24 cellular contexts compared by ENCODE assay signal in the genomic region with DNA sequence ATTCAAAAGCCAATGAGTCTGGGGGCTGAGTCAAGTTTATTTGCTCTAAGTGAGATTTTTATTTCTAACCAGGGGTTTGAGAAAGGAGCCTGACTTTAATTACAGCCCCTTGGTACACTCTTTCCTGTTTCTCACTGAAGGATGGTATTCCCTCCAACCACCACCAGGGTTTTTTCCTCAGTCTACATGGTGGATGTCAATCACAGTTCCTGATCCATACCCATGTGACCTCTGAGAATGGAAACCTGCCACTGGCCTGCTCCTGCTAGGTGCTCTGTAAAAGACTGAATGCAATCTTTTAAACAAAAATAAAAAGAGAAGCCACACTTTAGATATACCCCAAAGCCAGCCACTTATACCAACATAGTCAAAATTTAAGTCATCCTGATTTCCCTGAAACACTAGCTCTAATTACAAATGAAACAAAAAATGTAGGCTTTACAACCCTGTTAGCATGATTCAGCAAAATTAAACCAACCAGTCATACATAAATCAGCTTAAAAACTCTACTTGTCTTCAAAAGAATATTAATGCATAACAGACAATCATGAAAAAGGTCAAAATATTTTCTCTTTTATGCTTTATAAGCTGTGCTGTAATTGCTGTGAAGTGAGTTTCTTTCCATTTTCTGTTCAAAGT.
A peak's percentile ranks its signal among the peaks of the same experiment; 100 is the strongest.
DNase-seq lines count a peak whose midpoint lies in the region; ATAC-seq, FAIRE-seq and TF ChIP-seq lines count a peak whose summit lies in the region.
"Had no signal": no experiment of that assay in that cellular context is flagged by ENCODE, and none has a peak within 500 bp of the region (broad histone marks: within the 10 kb centered on the region; RNA-seq: fewer than 3 reads in every experiment).

No MANE protein-coding gene starts in this region.

- H3K36me3 ChIP-seq in K562 (ENCODE audit: control insufficient read depth, insufficient read depth, low read length), result no peaks in the 10 kb centered on the region
- H3K36me3 ChIP-seq: esophagus muscularis mucosa, neutrophil, suprapubic skin had no signal

- H3K36me3 Mint-ChIP-seq in neural crest cell (ENCODE audit: low read depth), result no peaks in the 10 kb centered on the region
- H3K36me3 Mint-ChIP-seq: CD8-positive, alpha-beta memory T cell; immature natural killer cell had no signal

- ATAC-seq in HG03354 (IDR thresholded peaks at IDR 0.05; ENCODE audit: poor library complexity, severe bottlenecking, unreplicated experiment) (peak; percentile 46), K562 (peak; percentile 60; the same call in 2 of the 3 replicates)

- no peak overlapping the region for H3K4me3 Mint-ChIP-seq in neural crest cell
- H3K4me3 Mint-ChIP-seq: activated CD4-positive, alpha-beta T cell treated with anti-CD3 and anti-CD28 coated beads, Interleukin-2, amount 10 ng/mL, durations not matched to agents 24 days and 14 days; CD8-positive, alpha-beta memory T cell; immature natural killer cell had no signal

- H3K4me3 ChIP-seq in K562, result no peak overlapping the region
- H3K4me3 ChIP-seq: dorsolateral prefrontal cortex, esophagus muscularis mucosa, suprapubic skin had no signal

- CTCF ChIA-PET in K562 (lab: Yijun Ruan, JAX; ENCODE audit: low intra/inter-chr PET ratio), result no interaction called here

- intact Hi-C loops in K562 (cut with micrococcal nuclease), result no loop called here

- in situ Hi-C loops in K562 (cut with MboI), result no loop called here

- FAIRE-seq in K562 (lab: Jason Lieb, UNC), result no peak
- FAIRE-seq: H54 had no signal

- no peaks in the 10 kb centered on the region for H3K9me1 ChIP-seq in K562 (ENCODE audit: control insufficient read depth, insufficient read depth, low read length)

- TF ChIP-seq CTCF in GM12873 (IDR thresholded peaks at IDR 0.05; ENCODE audit: insufficient read depth, low read depth, low read length, missing control alignments), result peak; percentile 35
- no peak for TF ChIP-seq CTCF in K562 (IDR thresholded peaks at IDR 0.05 in 2 of 3, conservative IDR thresholded peaks at IDR 0.05 in 1 of 3; ENCODE audit: insufficient read depth in 2 of 3, low read depth in 1 of 3, low read length in 3 of 3)
- peak; percentile 48 for TF ChIP-seq CTCF in neural crest cell (conservative IDR thresholded peaks at IDR 0.05)

- H3K9ac ChIP-seq in K562 (ENCODE audit: insufficient read depth in 1 of 2, low read depth in 2 of 2, low read length in 2 of 2), result no peak overlapping the region

- H2AFZ ChIP-seq in K562 (ENCODE audit: low read depth, low read length), result no peak overlapping the region

- TF ChIP-seq POLR2A in K562 (conservative IDR thresholded peaks at IDR 0.05), result no peak

- no peaks in the 10 kb centered on the region for H3K27me3 Mint-ChIP-seq in neural crest cell (ENCODE audit: low read depth)
- H3K27me3 Mint-ChIP-seq: activated CD4-positive, alpha-beta T cell treated with anti-CD3 and anti-CD28 coated beads, Interleukin-2, amount 10 ng/mL, durations not matched to agents 24 days and 14 days; CD8-positive, alpha-beta memory T cell had no signal

- no peak for TF ChIP-seq RAD21 in K562 (CRISPR knock-in tag; conservative IDR thresholded peaks at IDR 0.05 in 1 of 2, IDR thresholded peaks at IDR 0.05 in 1 of 2)

- H3K9me3 Mint-ChIP-seq in neural crest cell, result no peaks in the 10 kb centered on the region
- H3K9me3 Mint-ChIP-seq: activated CD4-positive, alpha-beta T cell treated with anti-CD3 and anti-CD28 coated beads, Interleukin-2, amount 10 ng/mL, durations not matched to agents 24 days and 14 days; CD8-positive, alpha-beta memory T cell had no signal

- no peaks in the 10 kb centered on the region for H3K79me2 ChIP-seq in K562 (ENCODE audit: control insufficient read depth, insufficient read depth, low read length)

- H3K9me3 ChIP-seq in K562 (replicated peaks; ENCODE audit: control insufficient read depth, insufficient read depth, low read depth, low read length), result no peaks in the 10 kb centered on the region
- H3K9me3 ChIP-seq: esophagus muscularis mucosa, neutrophil, suprapubic skin had no signal

- no peak overlapping the region for H3K27ac Mint-ChIP-seq in neural crest cell (ENCODE audit: unreplicated experiment)
- H3K27ac Mint-ChIP-seq: activated CD4-positive, alpha-beta T cell treated with anti-CD3 and anti-CD28 coated beads, Interleukin-2, amount 10 ng/mL, durations not matched to agents 24 days and 14 days; CD8-positive, alpha-beta memory T cell; immature natural killer cell had no signal

- no peaks in the 10 kb centered on the region for H3K4me1 ChIP-seq in K562 (replicated peaks in 1 of 2; ENCODE audit: control insufficient read depth in 2 of 2, insufficient read depth in 2 of 2, low read length in 2 of 2)
- H3K4me1 ChIP-seq: esophagus muscularis mucosa, suprapubic skin had no signal

- H3K4me2 ChIP-seq in K562 (ENCODE audit: insufficient read depth, low read length), result no peak overlapping the region

- H4K20me1 ChIP-seq in K562 (replicated peaks; ENCODE audit: control insufficient read depth, insufficient read depth, low read length), result no peaks in the 10 kb centered on the region

- H3K27me3 ChIP-seq in K562 (ENCODE audit: control insufficient read depth in 2 of 2, insufficient read depth in 2 of 2, low read length in 2 of 2), result no peaks in the 10 kb centered on the region
- H3K27me3 ChIP-seq: dorsolateral prefrontal cortex, esophagus muscularis mucosa, neutrophil, suprapubic skin had no signal

- TF ChIP-seq EP300 in K562 (IDR thresholded peaks at IDR 0.05; ENCODE audit: low read length), result no peak

- DNase-seq in K562 (ENCODE audit: extremely low read depth in 1 of 4, low spot score in 3 of 4), result peak in 3 of 4 experiments; percentile 2 to 11 (median 11)
- DNase-seq in neural crest cell (ENCODE audit: low read depth, low spot score), result no peak
- no peak for DNase-seq in GOT3 (lab: John Stamatoyannopoulos, UW)
- DNase-seq in HPDE6-E6E7 (ENCODE audit: extremely low spot score), result no peak
- no peak for DNase-seq in kidney glomerular epithelial cell (lab: John Stamatoyannopoulos, UW)
- no peak for DNase-seq in DMS153 treated with DMSO at 0.1 percent for 48 hours (lab: John Stamatoyannopoulos, UW; ENCODE audit: unreplicated experiment)
- DNase-seq: activated CD4-positive, alpha-beta T cell treated with anti-CD3 and anti-CD28 coated beads, Interleukin-2, amount 10 ng/mL, durations not matched to agents 24 days and 14 days; activated CD8-positive, alpha-beta memory T cell treated with anti-CD3 and anti-CD28 coated beads, Interleukin-2, amount 50 U/mL, for 4 hours; activated gamma-delta T cell treated with Interleukin-2 at 50 U/mL for 16 hours; CD8-positive, alpha-beta memory T cell; dorsolateral prefrontal cortex; EL; immature natural killer cell; KBM-7; MV-4-11; NCI-H2029; retina; SW 1271 had no signal

- POLR2A ChIA-PET in K562 (lab: Yijun Ruan, JAX), result no interaction called here

- no peak overlapping the region for H3K27ac ChIP-seq in K562 (ENCODE audit: extremely low read depth, low read depth, low read length)
- H3K27ac ChIP-seq: esophagus muscularis mucosa, neutrophil, suprapubic skin had no signal

- no TSS peak for BruUV-seq in K562 (replicated peaks; lab: Mats Ljungman, UMichigan)

- H3K4me1 Mint-ChIP-seq in neural crest cell, result no peaks in the 10 kb centered on the region
- H3K4me1 Mint-ChIP-seq: activated CD4-positive, alpha-beta T cell treated with anti-CD3 and anti-CD28 coated beads, Interleukin-2, amount 10 ng/mL, durations not matched to agents 24 days and 14 days; CD8-positive, alpha-beta memory T cell; immature natural killer cell had no signal

TF ChIP-seq in K562, 482 proteins besides CTCF, POLR2A, EP300 and RAD21 (continues in another document):
- no peak for TF ChIP-seq HCFC1 (IDR thresholded peaks at IDR 0.05; ENCODE audit: low read depth, low read length)
- peak; percentile 65 for TF ChIP-seq C11orf30 (IDR thresholded peaks at IDR 0.05; ENCODE audit: low read depth)
- no peak for TF ChIP-seq ZFP1 (CRISPR knock-in tag; IDR thresholded peaks at IDR 0.05)
- no peak for TF ChIP-seq MEF2A (IDR thresholded peaks at IDR 0.05; ENCODE audit: control insufficient read depth, low read depth, low read length)
- peak; percentile 81 for TF ChIP-seq MAFG (tag; conservative IDR thresholded peaks at IDR 0.05)
- TF ChIP-seq NFE2 (IDR thresholded peaks at IDR 0.05; ENCODE audit: low read depth), result peak; percentile 44
- TF ChIP-seq, protein P1, sequence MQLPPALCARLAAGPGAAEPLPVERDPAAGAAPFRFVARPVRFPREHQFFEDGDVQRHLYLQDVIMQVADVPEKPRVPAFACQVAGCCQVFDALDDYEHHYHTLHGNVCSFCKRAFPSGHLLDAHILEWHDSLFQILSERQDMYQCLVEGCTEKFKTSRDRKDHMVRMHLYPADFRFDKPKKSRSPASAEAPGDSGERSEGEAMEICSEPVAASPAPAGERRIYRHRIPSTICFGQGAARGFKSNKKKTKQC (CRISPR knock-in tag; IDR thresholded peaks at IDR 0.05), result no peak
- peak; percentile 74 for TF ChIP-seq ZNF316 (IDR thresholded peaks at IDR 0.05)
- TF ChIP-seq FOXP1 (CRISPR knock-in tag; IDR thresholded peaks at IDR 0.05), result no peak
- TF ChIP-seq MAFK (IDR thresholded peaks at IDR 0.05; ENCODE audit: low read length), result peak; percentile 24; the same call in 1 of the 2 replicates
- TF ChIP-seq, protein P2, sequence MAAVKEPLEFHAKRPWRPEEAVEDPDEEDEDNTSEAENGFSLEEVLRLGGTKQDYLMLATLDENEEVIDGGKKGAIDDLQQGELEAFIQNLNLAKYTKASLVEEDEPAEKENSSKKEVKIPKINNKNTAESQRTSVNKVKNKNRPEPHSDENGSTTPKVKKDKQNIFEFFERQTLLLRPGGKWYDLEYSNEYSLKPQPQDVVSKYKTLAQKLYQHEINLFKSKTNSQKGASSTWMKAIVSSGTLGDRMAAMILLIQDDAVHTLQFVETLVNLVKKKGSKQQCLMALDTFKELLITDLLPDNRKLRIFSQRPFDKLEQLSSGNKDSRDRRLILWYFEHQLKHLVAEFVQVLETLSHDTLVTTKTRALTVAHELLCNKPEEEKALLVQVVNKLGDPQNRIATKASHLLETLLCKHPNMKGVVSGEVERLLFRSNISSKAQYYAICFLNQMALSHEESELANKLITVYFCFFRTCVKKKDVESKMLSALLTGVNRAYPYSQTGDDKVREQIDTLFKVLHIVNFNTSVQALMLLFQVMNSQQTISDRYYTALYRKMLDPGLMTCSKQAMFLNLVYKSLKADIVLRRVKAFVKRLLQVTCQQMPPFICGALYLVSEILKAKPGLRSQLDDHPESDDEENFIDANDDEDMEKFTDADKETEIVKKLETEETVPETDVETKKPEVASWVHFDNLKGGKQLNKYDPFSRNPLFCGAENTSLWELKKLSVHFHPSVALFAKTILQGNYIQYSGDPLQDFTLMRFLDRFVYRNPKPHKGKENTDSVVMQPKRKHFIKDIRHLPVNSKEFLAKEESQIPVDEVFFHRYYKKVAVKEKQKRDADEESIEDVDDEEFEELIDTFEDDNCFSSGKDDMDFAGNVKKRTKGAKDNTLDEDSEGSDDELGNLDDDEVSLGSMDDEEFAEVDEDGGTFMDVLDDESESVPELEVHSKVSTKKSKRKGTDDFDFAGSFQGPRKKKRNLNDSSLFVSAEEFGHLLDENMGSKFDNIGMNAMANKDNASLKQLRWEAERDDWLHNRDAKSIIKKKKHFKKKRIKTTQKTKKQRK (IDR thresholded peaks at IDR 0.05; ENCODE audit: borderline replicate concordance, low read depth, low read length), result no peak
- TF ChIP-seq ESRRB (CRISPR knock-in tag; IDR thresholded peaks at IDR 0.05; ENCODE audit: borderline replicate concordance), result no peak

Comparison
In these comparisons a context has a peak if more than half of its experiments do, and no peak if none do; other contexts are left out.
1. CTCF ChIP-seq: peak in GM12873 (single experiment) and neural crest cell (single experiment); none in K562 (0 of 3).
2. DNase-seq: peak in K562 (3 of 4); none in neural crest cell (single experiment), GOT3 (single experiment), HPDE6-E6E7 (single experiment), kidney glomerular epithelial cell (single experiment) and DMS153 treated with DMSO at 0.1 percent for 48 hours (single experiment).